ENCODE assay signal across 35 cellular contexts in genomic region chr20:46250772-46251171, GRCh38. TPM values are rescaled to one million over a fixed set of nuclear protein-coding genes. Genes with fewer than 3 reads are reported as not detected.
"Had no signal": no experiment of that assay in that cellular context is flagged by ENCODE, and none has a peak within 500 bp of the region (broad histone marks: within the 10 kb centered on the region; RNA-seq: fewer than 3 reads in every experiment).

No MANE protein-coding gene starts in this region.

- H3K9me3 ChIP-seq: esophagus muscularis mucosa, heart left ventricle, thoracic aorta had no signal

- H3K27ac Mint-ChIP-seq: activated CD4-positive, alpha-beta memory T cell treated with anti-CD3 and anti-CD28 coated beads for 36 hours; activated CD4-positive, alpha-beta T cell treated with anti-CD3 and anti-CD28 coated beads, Interleukin-2, amount 10 ng/mL, durations not matched to agents 24 days and 14 days; activated naive CD4-positive, alpha-beta T cell treated with anti-CD3 and anti-CD28 coated beads for 36 hours; activated naive CD8-positive, alpha-beta T cell treated with anti-CD3 and anti-CD28 coated beads, Interleukin-2, amount 10 ng/mL, durations not matched to agents 7 days and 5 days; activated T-helper 1 cell treated with anti-CD3 and anti-CD28 coated beads, Interleukin-12 subunit alpha, Interleukin-12 subunit beta, Interleukin-2, Interleukin-4 antibody, amounts not matched to agents 30 ng/mL and 10 ng/mL and 1 ng/mL, durations not matched to agents 14 hours and 24 hours and 36 hours; dendritic cell treated with granulocyte-macrophage colony-stimulating factor and Interleukin-4, amounts not matched to agents 40 ng/mL and 50 ng/mL, for 4 days; immature natural killer cell; memory B cell; naive thymus-derived CD4-positive, alpha-beta T cell; progenitor cell of endocrine pancreas; stimulated activated effector memory CD8-positive, alpha-beta T cell treated with anti-CD3 and anti-CD28 coated beads, Interleukin-12 subunit alpha, Interleukin-12 subunit beta, amount 100 ng/mL, for 72 hours; stimulated activated naive CD8-positive, alpha-beta T cell treated with anti-CD3 and anti-CD28 coated beads, Interleukin-15, Interleukin-2, amounts not matched to agents 100 ng/mL and 50 ng/mL, for 24 hours; T-helper 17 cell had no signal

- ATAC-seq: foreskin keratinocyte; heart left ventricle; naive thymus-derived CD4-positive, alpha-beta T cell; sciatic nerve; stimulated activated effector memory CD8-positive, alpha-beta T cell treated with anti-CD3 and anti-CD28 coated beads, Interleukin-12 subunit alpha, Interleukin-12 subunit beta, amount 100 ng/mL, for 72 hours; T-helper 17 cell had no signal

- H3K27ac ChIP-seq: esophagus muscularis mucosa, foreskin keratinocyte, heart left ventricle, skin epidermis, thoracic aorta, WERI-Rb-1 had no signal

- FAIRE-seq: kidney had no signal

- DNase-seq: activated CD4-positive, alpha-beta memory T cell treated with anti-CD3 and anti-CD28 coated beads for 36 hours; activated CD4-positive, alpha-beta T cell treated with anti-CD3 and anti-CD28 coated beads, Interleukin-2, amount 10 ng/mL, durations not matched to agents 24 days and 14 days; activated CD4-positive, CD25-positive, alpha-beta regulatory T cell treated with anti-CD3 and anti-CD28 coated beads, Interleukin-2, amount 50 U/mL, for 72 hours; activated CD8-positive, alpha-beta memory T cell treated with anti-CD3 and anti-CD28 coated beads, Interleukin-2, amount 50 U/mL, for 4 hours; activated effector memory CD4-positive, alpha-beta T cell treated with anti-CD3 and anti-CD28 coated beads, Interleukin-2, amount 50 U/mL, for 16 hours; activated naive CD4-positive, alpha-beta T cell treated with anti-CD3 and anti-CD28 coated beads for 36 hours; activated naive CD8-positive, alpha-beta T cell treated with anti-CD3 and anti-CD28 coated beads, Interleukin-2, amount 10 ng/mL, durations not matched to agents 7 days and 5 days; activated T-cell treated with anti-CD3 and anti-CD28 coated beads, Interleukin-2, amount 50 U/mL, for 1 hour; central memory CD4-positive, alpha-beta T cell; foreskin keratinocyte; heart left ventricle; hypothalamus; immature natural killer cell; kidney; midbrain; naive thymus-derived CD4-positive, alpha-beta T cell; occipital lobe; stimulated activated CD4-positive, alpha-beta T cell treated with anti-CD3 and anti-CD28 coated beads, Interleukin-4, amount 100 ng/mL, for 24 hours; T-helper 17 cell; T1000; trophoblast cell; WERI-Rb-1 had no signal

- H3K9me3 Mint-ChIP-seq: activated CD4-positive, alpha-beta memory T cell treated with anti-CD3 and anti-CD28 coated beads for 36 hours; activated CD4-positive, alpha-beta T cell treated with anti-CD3 and anti-CD28 coated beads, Interleukin-2, amount 10 ng/mL, durations not matched to agents 24 days and 14 days; activated naive CD4-positive, alpha-beta T cell treated with anti-CD3 and anti-CD28 coated beads for 36 hours; activated naive CD8-positive, alpha-beta T cell treated with anti-CD3 and anti-CD28 coated beads, Interleukin-2, amount 10 ng/mL, durations not matched to agents 7 days and 5 days; activated T-helper 1 cell treated with anti-CD3 and anti-CD28 coated beads, Interleukin-12 subunit alpha, Interleukin-12 subunit beta, Interleukin-2, Interleukin-4 antibody, amounts not matched to agents 30 ng/mL and 10 ng/mL and 1 ng/mL, durations not matched to agents 14 hours and 24 hours and 36 hours; dendritic cell treated with granulocyte-macrophage colony-stimulating factor and Interleukin-4, amounts not matched to agents 40 ng/mL and 50 ng/mL, for 4 days; memory B cell; naive thymus-derived CD4-positive, alpha-beta T cell; stimulated activated effector memory CD8-positive, alpha-beta T cell treated with anti-CD3 and anti-CD28 coated beads, Interleukin-12 subunit alpha, Interleukin-12 subunit beta, amount 100 ng/mL, for 72 hours; stimulated activated naive CD8-positive, alpha-beta T cell treated with anti-CD3 and anti-CD28 coated beads, Interleukin-15, Interleukin-2, amounts not matched to agents 100 ng/mL and 50 ng/mL, for 24 hours had no signal

- H3K4me1 Mint-ChIP-seq: activated CD4-positive, alpha-beta T cell treated with anti-CD3 and anti-CD28 coated beads, Interleukin-2, amount 10 ng/mL, durations not matched to agents 24 days and 14 days had no signal

- H3K4me3 ChIP-seq: esophagus muscularis mucosa, heart left ventricle, skin epidermis, thoracic aorta had no signal

- H3K36me3 Mint-ChIP-seq: activated CD4-positive, alpha-beta memory T cell treated with anti-CD3 and anti-CD28 coated beads for 36 hours; activated naive CD8-positive, alpha-beta T cell treated with anti-CD3 and anti-CD28 coated beads, Interleukin-2, amount 10 ng/mL, durations not matched to agents 7 days and 5 days; memory B cell; stimulated activated effector memory CD8-positive, alpha-beta T cell treated with anti-CD3 and anti-CD28 coated beads, Interleukin-12 subunit alpha, Interleukin-12 subunit beta, amount 100 ng/mL, for 72 hours had no signal

- H3K4me3 Mint-ChIP-seq: activated CD4-positive, alpha-beta memory T cell treated with anti-CD3 and anti-CD28 coated beads for 36 hours; activated CD4-positive, alpha-beta T cell treated with anti-CD3 and anti-CD28 coated beads, Interleukin-2, amount 10 ng/mL, durations not matched to agents 24 days and 14 days; activated naive CD4-positive, alpha-beta T cell treated with anti-CD3 and anti-CD28 coated beads for 36 hours; activated naive CD8-positive, alpha-beta T cell treated with anti-CD3 and anti-CD28 coated beads, Interleukin-2, amount 10 ng/mL, durations not matched to agents 7 days and 5 days; activated T-helper 1 cell treated with anti-CD3 and anti-CD28 coated beads, Interleukin-12 subunit alpha, Interleukin-12 subunit beta, Interleukin-2, Interleukin-4 antibody, amounts not matched to agents 30 ng/mL and 10 ng/mL and 1 ng/mL, durations not matched to agents 14 hours and 24 hours and 36 hours; dendritic cell treated with granulocyte-macrophage colony-stimulating factor and Interleukin-4, amounts not matched to agents 40 ng/mL and 50 ng/mL, for 4 days; immature natural killer cell; memory B cell; naive thymus-derived CD4-positive, alpha-beta T cell; stimulated activated effector memory CD8-positive, alpha-beta T cell treated with anti-CD3 and anti-CD28 coated beads, Interleukin-12 subunit alpha, Interleukin-12 subunit beta, amount 100 ng/mL, for 72 hours; stimulated activated naive CD8-positive, alpha-beta T cell treated with anti-CD3 and anti-CD28 coated beads, Interleukin-15, Interleukin-2, amounts not matched to agents 100 ng/mL and 50 ng/mL, for 24 hours had no signal

- H3K36me3 ChIP-seq: esophagus muscularis mucosa, heart left ventricle, thoracic aorta, WERI-Rb-1 had no signal

RNA-seq across cellular contexts. Expression of gene CDH22, which starts 57.5 kb away (rescaled TPM):
- total RNA-seq: activated CD4-positive, alpha-beta memory T cell treated with anti-CD3 and anti-CD28 coated beads for 36 hours; activated CD4-positive, alpha-beta T cell treated with anti-CD3 and anti-CD28 coated beads, Interleukin-2, amount 10 ng/mL, durations not matched to agents 24 days and 14 days; activated CD8-positive, alpha-beta memory T cell treated with anti-CD3 and anti-CD28 coated beads for 36 hours; activated naive CD8-positive, alpha-beta T cell treated with anti-CD3 and anti-CD28 coated beads, Interleukin-2, amount 10 ng/mL, durations not matched to agents 7 days and 5 days; activated T-helper 1 cell treated with anti-CD3 and anti-CD28 coated beads, Interleukin-12 subunit alpha, Interleukin-12 subunit beta, Interleukin-2, Interleukin-4 antibody, amounts not matched to agents 30 ng/mL and 10 ng/mL and 1 ng/mL, durations not matched to agents 14 hours and 24 hours and 36 hours; foreskin keratinocyte; naive thymus-derived CD4-positive, alpha-beta T cell; renal cortical epithelial cell; subcutaneous adipose tissue; T-helper 17 cell; thoracic aorta had no signal
- polyA plus RNA-seq: foreskin keratinocyte; immature natural killer cell; naive thymus-derived CD4-positive, alpha-beta T cell had no signal
